In genomic region chr15:60626051-60626450, GRCh38 we compare ENCODE assay signal across 26 cellular contexts.
"Had no signal": no experiment of that assay in that cellular context is flagged by ENCODE, and none has a peak within 500 bp of the region (broad histone marks: within the 10 kb centered on the region; RNA-seq: fewer than 3 reads in every experiment).

No MANE protein-coding gene starts in this region.

- H3K4me3 ChIP-seq: ascending aorta, gastroesophageal sphincter, mucosa of descending colon, sigmoid colon, spleen, thoracic aorta, vagina had no signal

- H3K36me3 Mint-ChIP-seq: naive thymus-derived CD4-positive, alpha-beta T cell; type B pancreatic cell had no signal

- H3K27me3 Mint-ChIP-seq: activated CD4-positive, alpha-beta T cell treated with anti-CD3 and anti-CD28 coated beads, Interleukin-2, amount 10 ng/mL, durations not matched to agents 7 days and 5 days; activated CD8-positive, alpha-beta T cell treated with anti-CD3 and anti-CD28 coated beads for 36 hours; activated T-helper 17 cell treated with anti-CD3 and anti-CD28 coated beads, Interleukin-2, amount 50 U/mL, for 72 hours; naive thymus-derived CD4-positive, alpha-beta T cell; progenitor cell of endocrine pancreas; type B pancreatic cell had no signal

- H3K36me3 ChIP-seq: ascending aorta, brain microvascular endothelial cell, gastroesophageal sphincter, sigmoid colon, spleen, thoracic aorta, vagina, WERI-Rb-1 had no signal

- H3K4me1 ChIP-seq: ascending aorta, spleen had no signal

- H3K4me3 Mint-ChIP-seq: activated CD4-positive, alpha-beta T cell treated with anti-CD3 and anti-CD28 coated beads, Interleukin-2, amount 10 ng/mL, durations not matched to agents 7 days and 5 days; activated CD8-positive, alpha-beta T cell treated with anti-CD3 and anti-CD28 coated beads for 36 hours; activated T-helper 17 cell treated with anti-CD3 and anti-CD28 coated beads, Interleukin-2, amount 50 U/mL, for 72 hours; naive thymus-derived CD4-positive, alpha-beta T cell; type B pancreatic cell had no signal

- H3K9me3 ChIP-seq: ascending aorta, gastroesophageal sphincter, mucosa of descending colon, sigmoid colon, spleen, thoracic aorta, vagina had no signal

- H3K27ac Mint-ChIP-seq: activated CD4-positive, alpha-beta T cell treated with anti-CD3 and anti-CD28 coated beads, Interleukin-2, amount 10 ng/mL, durations not matched to agents 7 days and 5 days; activated CD8-positive, alpha-beta T cell treated with anti-CD3 and anti-CD28 coated beads for 36 hours; naive thymus-derived CD4-positive, alpha-beta T cell; progenitor cell of endocrine pancreas; type B pancreatic cell had no signal

- H3K27ac ChIP-seq: ascending aorta, brain microvascular endothelial cell, gastroesophageal sphincter, sigmoid colon, spleen, thoracic aorta, vagina, WERI-Rb-1 had no signal

- H3K9me3 Mint-ChIP-seq: activated T-helper 17 cell treated with anti-CD3 and anti-CD28 coated beads, Interleukin-2, amount 50 U/mL, for 72 hours; type B pancreatic cell had no signal

- H3K4me1 Mint-ChIP-seq: activated CD4-positive, alpha-beta T cell treated with anti-CD3 and anti-CD28 coated beads, Interleukin-2, amount 10 ng/mL, durations not matched to agents 7 days and 5 days; activated T-helper 17 cell treated with anti-CD3 and anti-CD28 coated beads, Interleukin-2, amount 50 U/mL, for 72 hours; naive thymus-derived CD4-positive, alpha-beta T cell had no signal

- DNase-seq: activated CD4-positive, alpha-beta T cell treated with anti-CD3 and anti-CD28 coated beads, Interleukin-2, amount 10 ng/mL, durations not matched to agents 7 days and 5 days; activated CD4-positive, CD25-positive, alpha-beta regulatory T cell treated with anti-CD3 and anti-CD28 coated beads, Interleukin-2, amount 50 U/mL, for 72 hours; activated CD8-positive, alpha-beta T cell treated with anti-CD3 and anti-CD28 coated beads for 36 hours; brain microvascular endothelial cell; central memory CD4-positive, alpha-beta T cell; dermis blood vessel endothelial cell; effector memory CD4-positive, alpha-beta T cell; head of caudate nucleus; hypothalamus; mesendoderm; mucosa of descending colon; naive thymus-derived CD4-positive, alpha-beta T cell; retina; sigmoid colon; spleen; stimulated activated CD4-positive, alpha-beta T cell treated with anti-CD3 and anti-CD28 coated beads, Interleukin-4, amount 100 ng/mL, for 24 hours; stimulated activated naive CD4-positive, alpha-beta T cell treated with Interleukin-2 at 50 U/mL for 16 hours; WERI-Rb-1 had no signal

- FAIRE-seq: endothelial cell of umbilical vein had no signal

- H3K27me3 ChIP-seq: ascending aorta, brain microvascular endothelial cell, gastroesophageal sphincter, sigmoid colon, spleen, vagina had no signal
